In the genomic region with DNA sequence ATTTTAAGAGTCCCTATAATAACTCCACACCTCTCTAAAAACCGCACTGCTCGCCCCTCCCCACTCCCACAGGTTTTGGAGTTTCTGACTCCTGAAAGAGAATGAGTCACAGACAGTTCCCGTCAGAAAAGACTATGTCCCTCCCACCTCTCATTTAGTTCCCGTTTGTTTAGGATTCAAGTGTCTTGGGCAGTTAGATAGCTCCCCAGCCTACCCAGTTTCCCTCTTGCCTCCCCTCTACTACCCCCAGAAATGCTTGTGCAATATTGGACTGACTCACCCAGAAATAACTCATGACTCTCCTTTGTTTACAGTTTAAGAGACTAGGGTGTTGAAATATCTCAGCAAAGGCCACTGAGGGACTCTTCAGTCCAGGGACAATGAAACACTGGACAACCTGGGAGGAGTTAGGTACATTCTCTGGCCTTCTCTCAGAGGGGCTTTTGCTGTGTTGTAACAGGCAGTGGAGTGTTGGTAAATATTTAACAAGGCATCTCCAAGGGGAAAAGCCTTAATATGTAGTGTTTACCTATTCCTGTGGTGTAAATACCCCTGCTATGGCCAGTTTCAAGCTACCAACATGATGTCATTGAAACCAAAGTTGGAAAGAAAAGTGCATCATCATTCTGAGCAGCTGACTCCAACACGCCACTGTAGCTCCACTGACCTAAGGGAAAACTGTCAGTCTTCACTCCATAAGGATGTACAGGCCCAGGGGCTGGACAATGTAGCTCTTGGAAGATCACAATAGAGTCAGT, we compare ENCODE assay signal across 1 cellular context.
TF ChIP-seq lines count a peak whose summit lies in the region.

No MANE protein-coding gene starts in this region.

TF ChIP-seq in K562, 482 proteins besides CTCF, POLR2A, EP300 and RAD21 (continued from another document and continues in another):
- TF ChIP-seq, protein P1, sequence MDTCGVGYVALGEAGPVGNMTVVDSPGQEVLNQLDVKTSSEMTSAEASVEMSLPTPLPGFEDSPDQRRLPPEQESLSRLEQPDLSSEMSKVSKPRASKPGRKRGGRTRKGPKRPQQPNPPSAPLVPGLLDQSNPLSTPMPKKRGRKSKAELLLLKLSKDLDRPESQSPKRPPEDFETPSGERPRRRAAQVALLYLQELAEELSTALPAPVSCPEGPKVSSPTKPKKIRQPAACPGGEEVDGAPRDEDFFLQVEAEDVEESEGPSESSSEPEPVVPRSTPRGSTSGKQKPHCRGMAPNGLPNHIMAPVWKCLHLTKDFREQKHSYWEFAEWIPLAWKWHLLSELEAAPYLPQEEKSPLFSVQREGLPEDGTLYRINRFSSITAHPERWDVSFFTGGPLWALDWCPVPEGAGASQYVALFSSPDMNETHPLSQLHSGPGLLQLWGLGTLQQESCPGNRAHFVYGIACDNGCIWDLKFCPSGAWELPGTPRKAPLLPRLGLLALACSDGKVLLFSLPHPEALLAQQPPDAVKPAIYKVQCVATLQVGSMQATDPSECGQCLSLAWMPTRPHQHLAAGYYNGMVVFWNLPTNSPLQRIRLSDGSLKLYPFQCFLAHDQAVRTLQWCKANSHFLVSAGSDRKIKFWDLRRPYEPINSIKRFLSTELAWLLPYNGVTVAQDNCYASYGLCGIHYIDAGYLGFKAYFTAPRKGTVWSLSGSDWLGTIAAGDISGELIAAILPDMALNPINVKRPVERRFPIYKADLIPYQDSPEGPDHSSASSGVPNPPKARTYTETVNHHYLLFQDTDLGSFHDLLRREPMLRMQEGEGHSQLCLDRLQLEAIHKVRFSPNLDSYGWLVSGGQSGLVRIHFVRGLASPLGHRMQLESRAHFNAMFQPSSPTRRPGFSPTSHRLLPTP (IDR thresholded peaks at IDR 0.05; ENCODE audit: borderline replicate concordance, extremely low read depth, insufficient read length) = no peak
- TF ChIP-seq ZNF75A (CRISPR knock-in tag; IDR thresholded peaks at IDR 0.05) = no peak
- no peak for TF ChIP-seq SMC3 (conservative IDR thresholded peaks at IDR 0.05; ENCODE audit: insufficient read depth, low read depth, low read length)
- TF ChIP-seq, protein P2, sequence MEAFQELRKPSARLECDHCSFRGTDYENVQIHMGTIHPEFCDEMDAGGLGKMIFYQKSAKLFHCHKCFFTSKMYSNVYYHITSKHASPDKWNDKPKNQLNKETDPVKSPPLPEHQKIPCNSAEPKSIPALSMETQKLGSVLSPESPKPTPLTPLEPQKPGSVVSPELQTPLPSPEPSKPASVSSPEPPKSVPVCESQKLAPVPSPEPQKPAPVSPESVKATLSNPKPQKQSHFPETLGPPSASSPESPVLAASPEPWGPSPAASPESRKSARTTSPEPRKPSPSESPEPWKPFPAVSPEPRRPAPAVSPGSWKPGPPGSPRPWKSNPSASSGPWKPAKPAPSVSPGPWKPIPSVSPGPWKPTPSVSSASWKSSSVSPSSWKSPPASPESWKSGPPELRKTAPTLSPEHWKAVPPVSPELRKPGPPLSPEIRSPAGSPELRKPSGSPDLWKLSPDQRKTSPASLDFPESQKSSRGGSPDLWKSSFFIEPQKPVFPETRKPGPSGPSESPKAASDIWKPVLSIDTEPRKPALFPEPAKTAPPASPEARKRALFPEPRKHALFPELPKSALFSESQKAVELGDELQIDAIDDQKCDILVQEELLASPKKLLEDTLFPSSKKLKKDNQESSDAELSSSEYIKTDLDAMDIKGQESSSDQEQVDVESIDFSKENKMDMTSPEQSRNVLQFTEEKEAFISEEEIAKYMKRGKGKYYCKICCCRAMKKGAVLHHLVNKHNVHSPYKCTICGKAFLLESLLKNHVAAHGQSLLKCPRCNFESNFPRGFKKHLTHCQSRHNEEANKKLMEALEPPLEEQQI (IDR thresholded peaks at IDR 0.05) = no peak; the same call in 1 of the 2 replicates
- TF ChIP-seq ESRRA (IDR thresholded peaks at IDR 0.05; ENCODE audit: borderline replicate concordance, low read depth) = peak; percentile 73; the same call in 1 of the 2 replicates
- TF ChIP-seq, protein P3, sequence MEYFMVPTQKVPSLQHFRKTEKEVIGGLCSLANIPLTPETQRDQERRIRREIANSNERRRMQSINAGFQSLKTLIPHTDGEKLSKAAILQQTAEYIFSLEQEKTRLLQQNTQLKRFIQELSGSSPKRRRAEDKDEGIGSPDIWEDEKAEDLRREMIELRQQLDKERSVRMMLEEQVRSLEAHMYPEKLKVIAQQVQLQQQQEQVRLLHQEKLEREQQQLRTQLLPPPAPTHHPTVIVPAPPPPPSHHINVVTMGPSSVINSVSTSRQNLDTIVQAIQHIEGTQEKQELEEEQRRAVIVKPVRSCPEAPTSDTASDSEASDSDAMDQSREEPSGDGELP (CRISPR knock-in tag; IDR thresholded peaks at IDR 0.05; ENCODE audit: borderline replicate concordance) = peak; percentile 81
- peak; percentile 48; the same call in 1 of the 2 replicates for TF ChIP-seq KLF16 (IDR thresholded peaks at IDR 0.05)
- TF ChIP-seq, protein P4, sequence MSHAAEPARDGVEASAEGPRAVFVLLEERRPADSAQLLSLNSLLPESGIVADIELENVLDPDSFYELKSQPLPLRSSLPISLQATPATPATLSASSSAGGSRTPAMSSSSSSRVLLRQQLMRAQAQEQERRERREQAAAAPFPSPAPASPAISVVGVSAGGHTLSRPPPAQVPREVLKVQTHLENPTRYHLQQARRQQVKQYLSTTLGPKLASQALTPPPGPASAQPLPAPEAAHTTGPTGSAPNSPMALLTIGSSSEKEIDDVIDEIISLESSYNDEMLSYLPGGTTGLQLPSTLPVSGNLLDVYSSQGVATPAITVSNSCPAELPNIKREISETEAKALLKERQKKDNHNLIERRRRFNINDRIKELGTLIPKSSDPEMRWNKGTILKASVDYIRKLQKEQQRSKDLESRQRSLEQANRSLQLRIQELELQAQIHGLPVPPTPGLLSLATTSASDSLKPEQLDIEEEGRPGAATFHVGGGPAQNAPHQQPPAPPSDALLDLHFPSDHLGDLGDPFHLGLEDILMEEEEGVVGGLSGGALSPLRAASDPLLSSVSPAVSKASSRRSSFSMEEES (CRISPR knock-in tag; IDR thresholded peaks at IDR 0.05) = no peak; the same call in 1 of the 2 replicates
- TF ChIP-seq PYGO2 (tag; IDR thresholded peaks at IDR 0.05) = no peak
- no peak for TF ChIP-seq YY1 (IDR thresholded peaks at IDR 0.05; ENCODE audit: borderline replicate concordance in 1 of 3, control insufficient read depth in 1 of 3, extremely low read depth in 1 of 3, insufficient read depth in 3 of 3, insufficient read length in 1 of 3, insufficient replicate concordance in 2 of 3, low read depth in 1 of 3, low read length in 2 of 3)
- peak; percentile 41; the same call in 1 of the 2 replicates for TF ChIP-seq RBFOX2 (IDR thresholded peaks at IDR 0.05; ENCODE audit: low read depth, low read length)
- 0 out of 2 replicates have a peak, but pooled peaks have one; percentile 73 for TF ChIP-seq RFX7 (CRISPR knock-in tag; IDR thresholded peaks at IDR 0.05)
- TF ChIP-seq HCFC1 (IDR thresholded peaks at IDR 0.05; ENCODE audit: low read depth, low read length) = no peak
- no peak for TF ChIP-seq ZNF444 (CRISPR knock-in tag; IDR thresholded peaks at IDR 0.05)
- TF ChIP-seq, protein P5, sequence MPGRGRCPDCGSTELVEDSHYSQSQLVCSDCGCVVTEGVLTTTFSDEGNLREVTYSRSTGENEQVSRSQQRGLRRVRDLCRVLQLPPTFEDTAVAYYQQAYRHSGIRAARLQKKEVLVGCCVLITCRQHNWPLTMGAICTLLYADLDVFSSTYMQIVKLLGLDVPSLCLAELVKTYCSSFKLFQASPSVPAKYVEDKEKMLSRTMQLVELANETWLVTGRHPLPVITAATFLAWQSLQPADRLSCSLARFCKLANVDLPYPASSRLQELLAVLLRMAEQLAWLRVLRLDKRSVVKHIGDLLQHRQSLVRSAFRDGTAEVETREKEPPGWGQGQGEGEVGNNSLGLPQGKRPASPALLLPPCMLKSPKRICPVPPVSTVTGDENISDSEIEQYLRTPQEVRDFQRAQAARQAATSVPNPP (IDR thresholded peaks at IDR 0.05; ENCODE audit: borderline replicate concordance, insufficient read depth, insufficient read length) = no peak
- TF ChIP-seq XRCC3 (IDR thresholded peaks at IDR 0.05) = no peak
- no peak for TF ChIP-seq SETDB1 (IDR thresholded peaks at IDR 0.05; ENCODE audit: low read length)
- TF ChIP-seq PTTG1 (tag; IDR thresholded peaks at IDR 0.05; ENCODE audit: low read depth) = no peak; the same call in 1 of the 2 replicates
- TF ChIP-seq, protein P6, sequence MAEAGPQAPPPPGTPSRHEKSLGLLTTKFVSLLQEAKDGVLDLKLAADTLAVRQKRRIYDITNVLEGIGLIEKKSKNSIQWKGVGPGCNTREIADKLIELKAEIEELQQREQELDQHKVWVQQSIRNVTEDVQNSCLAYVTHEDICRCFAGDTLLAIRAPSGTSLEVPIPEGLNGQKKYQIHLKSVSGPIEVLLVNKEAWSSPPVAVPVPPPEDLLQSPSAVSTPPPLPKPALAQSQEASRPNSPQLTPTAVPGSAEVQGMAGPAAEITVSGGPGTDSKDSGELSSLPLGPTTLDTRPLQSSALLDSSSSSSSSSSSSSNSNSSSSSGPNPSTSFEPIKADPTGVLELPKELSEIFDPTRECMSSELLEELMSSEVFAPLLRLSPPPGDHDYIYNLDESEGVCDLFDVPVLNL (CRISPR knock-in tag; IDR thresholded peaks at IDR 0.05; ENCODE audit: low read depth) = no peak
- TF ChIP-seq SAP30 (IDR thresholded peaks at IDR 0.05; ENCODE audit: borderline replicate concordance, insufficient read depth, low read depth, low read length, poor library complexity, severe bottlenecking) = no peak
- no peak for TF ChIP-seq ZKSCAN1 (IDR thresholded peaks at IDR 0.05; ENCODE audit: low read depth, low read length)
- peak; percentile 99 for TF ChIP-seq MEF2A (IDR thresholded peaks at IDR 0.05; ENCODE audit: control insufficient read depth, low read depth, low read length)
- TF ChIP-seq ZNF311 (CRISPR knock-in tag; IDR thresholded peaks at IDR 0.05) = no peak
- no peak for TF ChIP-seq HEY1 (CRISPR knock-in tag; IDR thresholded peaks at IDR 0.05; ENCODE audit: borderline replicate concordance)
- no peak for TF ChIP-seq OTX1 (CRISPR knock-in tag; IDR thresholded peaks at IDR 0.05)
- TF ChIP-seq FOXK1 (CRISPR knock-in tag; IDR thresholded peaks at IDR 0.05; ENCODE audit: borderline replicate concordance) = peak; percentile 92
- TF ChIP-seq ZNF324 (CRISPR knock-in tag; IDR thresholded peaks at IDR 0.05) = no peak
- TF ChIP-seq, protein P7, sequence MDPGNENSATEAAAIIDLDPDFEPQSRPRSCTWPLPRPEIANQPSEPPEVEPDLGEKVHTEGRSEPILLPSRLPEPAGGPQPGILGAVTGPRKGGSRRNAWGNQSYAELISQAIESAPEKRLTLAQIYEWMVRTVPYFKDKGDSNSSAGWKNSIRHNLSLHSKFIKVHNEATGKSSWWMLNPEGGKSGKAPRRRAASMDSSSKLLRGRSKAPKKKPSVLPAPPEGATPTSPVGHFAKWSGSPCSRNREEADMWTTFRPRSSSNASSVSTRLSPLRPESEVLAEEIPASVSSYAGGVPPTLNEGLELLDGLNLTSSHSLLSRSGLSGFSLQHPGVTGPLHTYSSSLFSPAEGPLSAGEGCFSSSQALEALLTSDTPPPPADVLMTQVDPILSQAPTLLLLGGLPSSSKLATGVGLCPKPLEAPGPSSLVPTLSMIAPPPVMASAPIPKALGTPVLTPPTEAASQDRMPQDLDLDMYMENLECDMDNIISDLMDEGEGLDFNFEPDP (CRISPR knock-in tag; IDR thresholded peaks at IDR 0.05) = no peak
- TF ChIP-seq ZC3H8 (IDR thresholded peaks at IDR 0.05) = peak; percentile 10; the same call in 1 of the 2 replicates
- TF ChIP-seq ELF4 (CRISPR knock-in tag; IDR thresholded peaks at IDR 0.05) = 0 out of 2 replicates have a peak, but pooled peaks have one; percentile 33
- TF ChIP-seq ZNF764 (CRISPR knock-in tag; IDR thresholded peaks at IDR 0.05; ENCODE audit: low read depth) = no peak
- TF ChIP-seq, protein P8, sequence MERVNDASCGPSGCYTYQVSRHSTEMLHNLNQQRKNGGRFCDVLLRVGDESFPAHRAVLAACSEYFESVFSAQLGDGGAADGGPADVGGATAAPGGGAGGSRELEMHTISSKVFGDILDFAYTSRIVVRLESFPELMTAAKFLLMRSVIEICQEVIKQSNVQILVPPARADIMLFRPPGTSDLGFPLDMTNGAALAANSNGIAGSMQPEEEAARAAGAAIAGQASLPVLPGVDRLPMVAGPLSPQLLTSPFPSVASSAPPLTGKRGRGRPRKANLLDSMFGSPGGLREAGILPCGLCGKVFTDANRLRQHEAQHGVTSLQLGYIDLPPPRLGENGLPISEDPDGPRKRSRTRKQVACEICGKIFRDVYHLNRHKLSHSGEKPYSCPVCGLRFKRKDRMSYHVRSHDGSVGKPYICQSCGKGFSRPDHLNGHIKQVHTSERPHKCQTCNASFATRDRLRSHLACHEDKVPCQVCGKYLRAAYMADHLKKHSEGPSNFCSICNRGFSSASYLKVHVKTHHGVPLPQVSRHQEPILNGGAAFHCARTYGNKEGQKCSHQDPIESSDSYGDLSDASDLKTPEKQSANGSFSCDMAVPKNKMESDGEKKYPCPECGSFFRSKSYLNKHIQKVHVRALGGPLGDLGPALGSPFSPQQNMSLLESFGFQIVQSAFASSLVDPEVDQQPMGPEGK (CRISPR knock-in tag; IDR thresholded peaks at IDR 0.05; ENCODE audit: borderline replicate concordance) = no peak
- peak in 1 of 2 experiments; percentile 53; a peak in 1 of 4 replicates for TF ChIP-seq NONO (IDR thresholded peaks at IDR 0.05; ENCODE audit: low read depth in 2 of 2, low read length in 1 of 2)
- no peak for TF ChIP-seq NFATC3 (IDR thresholded peaks at IDR 0.05)
- TF ChIP-seq, protein P9, sequence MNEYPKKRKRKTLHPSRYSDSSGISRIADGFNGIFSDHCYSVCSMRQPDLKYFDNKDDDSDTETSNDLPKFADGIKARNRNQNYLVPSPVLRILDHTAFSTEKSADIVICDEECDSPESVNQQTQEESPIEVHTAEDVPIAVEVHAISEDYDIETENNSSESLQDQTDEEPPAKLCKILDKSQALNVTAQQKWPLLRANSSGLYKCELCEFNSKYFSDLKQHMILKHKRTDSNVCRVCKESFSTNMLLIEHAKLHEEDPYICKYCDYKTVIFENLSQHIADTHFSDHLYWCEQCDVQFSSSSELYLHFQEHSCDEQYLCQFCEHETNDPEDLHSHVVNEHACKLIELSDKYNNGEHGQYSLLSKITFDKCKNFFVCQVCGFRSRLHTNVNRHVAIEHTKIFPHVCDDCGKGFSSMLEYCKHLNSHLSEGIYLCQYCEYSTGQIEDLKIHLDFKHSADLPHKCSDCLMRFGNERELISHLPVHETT (CRISPR knock-in tag; conservative IDR thresholded peaks at IDR 0.05 in 1 of 2, IDR thresholded peaks at IDR 0.05 in 1 of 2) = peak in 1 of 2 experiments; percentile 73; a peak in 1 of 4 replicates
- no peak for TF ChIP-seq MCM7 (IDR thresholded peaks at IDR 0.05)
- TF ChIP-seq ZNF224 (CRISPR knock-in tag; IDR thresholded peaks at IDR 0.05) = no peak
- TF ChIP-seq DACH1 (IDR thresholded peaks at IDR 0.05; ENCODE audit: partially characterized antibody) = peak; percentile 73
- TF ChIP-seq, protein P10, sequence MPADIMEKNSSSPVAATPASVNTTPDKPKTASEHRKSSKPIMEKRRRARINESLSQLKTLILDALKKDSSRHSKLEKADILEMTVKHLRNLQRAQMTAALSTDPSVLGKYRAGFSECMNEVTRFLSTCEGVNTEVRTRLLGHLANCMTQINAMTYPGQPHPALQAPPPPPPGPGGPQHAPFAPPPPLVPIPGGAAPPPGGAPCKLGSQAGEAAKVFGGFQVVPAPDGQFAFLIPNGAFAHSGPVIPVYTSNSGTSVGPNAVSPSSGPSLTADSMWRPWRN (IDR thresholded peaks at IDR 0.05; ENCODE audit: low read depth) = peak; percentile 29; the same call in 1 of the 2 replicates
- TF ChIP-seq NR3C1 (CRISPR knock-in tag; IDR thresholded peaks at IDR 0.05) = no peak
- TF ChIP-seq EWSR1 (IDR thresholded peaks at IDR 0.05; ENCODE audit: borderline replicate concordance, low read depth, partially characterized antibody) = no peak
- peak; percentile 70 for TF ChIP-seq ZFX (CRISPR knock-in tag; IDR thresholded peaks at IDR 0.05)
- TF ChIP-seq HDAC8 (tag; IDR thresholded peaks at IDR 0.05) = peak; percentile 90; the same call in 1 of the 2 replicates
- TF ChIP-seq MYNN (IDR thresholded peaks at IDR 0.05) = peak; percentile 94
- no peak for TF ChIP-seq MYNN (CRISPR knock-in tag; IDR thresholded peaks at IDR 0.05)
- peak; percentile 84; the same call in 1 of the 2 replicates for TF ChIP-seq ZNF766 (CRISPR knock-in tag; conservative IDR thresholded peaks at IDR 0.05)
